19 cellular contexts compared by ENCODE assay signal in genomic region chr1:201643835-201644104, GRCh38.
A peak's percentile ranks its signal among the peaks of the same experiment; 100 is the strongest.
DNase-seq lines count a peak whose midpoint lies in the region; ATAC-seq, FAIRE-seq and TF ChIP-seq lines count a peak whose summit lies in the region.
"Had no signal": no experiment of that assay in that cellular context is flagged by ENCODE, and none has a peak within 500 bp of the region (broad histone marks: within the 10 kb centered on the region; RNA-seq: fewer than 3 reads in every experiment).

No MANE protein-coding gene starts in this region.

- H3K9me1 ChIP-seq in K562 (ENCODE audit: control insufficient read depth, insufficient read depth, low read length) = no peaks in the 10 kb centered on the region

- intact Hi-C loops in A673 (cut with micrococcal nuclease; ENCODE audit: unreplicated experiment) = no loop called here
- intact Hi-C loops in K562 (cut with micrococcal nuclease) = no loop called here
- intact Hi-C loops in posterior vena cava (cut with DNase I) = loop anchor here in 1 of 2 donors (5.0 kb wide), 1 partner anchor 1116 kb away; no protein-coding TSS in a partner anchor

- H2AK5ac ChIP-seq in mesendoderm (ENCODE audit: low read length) = no peak overlapping the region

- no peaks in the 10 kb centered on the region for H3K9me3 ChIP-seq in A673 (ENCODE audit: low read depth, low read length, poor library complexity, severe bottlenecking)
- H3K9me3 ChIP-seq in K562 (replicated peaks; ENCODE audit: control insufficient read depth, insufficient read depth, low read depth, low read length) = no peaks in the 10 kb centered on the region
- H3K9me3 ChIP-seq: BE2C had no signal

- ATAC-seq in K562 = no peak
- ATAC-seq: GM12878 had no signal

- 12% methylated on average over 4 of the region's 4 CpGs for WGBS in K562 (ENCODE audit: insufficient coverage, low coverage, missing lambda C conversion rate)
- WGBS in mesendoderm (ENCODE audit: extremely low coverage, insufficient coverage, low lambda C conversion rate) = no CpG with 5 or more reads among the region's 4 CpGs

- H3K27ac ChIP-seq in A673 (ENCODE audit: low read depth, low read length, poor library complexity, severe bottlenecking) (no peak overlapping the region), K562 (ENCODE audit: extremely low read depth, low read depth, low read length) (peak overlapping the region; percentile 8; the same call in 1 of the 3 replicates), mesendoderm (ENCODE audit: low read depth, low read length) (no peak overlapping the region)
- H3K27ac ChIP-seq: HL-60 had no signal

- no peak for TF ChIP-seq CTCF in A673 (conservative IDR thresholded peaks at IDR 0.05; ENCODE audit: low read depth, low read length)
- no peak for TF ChIP-seq CTCF in K562 (IDR thresholded peaks at IDR 0.05 in 2 of 3, conservative IDR thresholded peaks at IDR 0.05 in 1 of 3; ENCODE audit: insufficient read depth in 2 of 3, low read depth in 1 of 3, low read length in 3 of 3)
- no peak for TF ChIP-seq CTCF in GM13976 (IDR thresholded peaks at IDR 0.05; ENCODE audit: borderline replicate concordance, control extremely low read depth, extremely low read depth, insufficient read depth, missing control alignments)

- TF ChIP-seq EP300 in K562 (IDR thresholded peaks at IDR 0.05; ENCODE audit: low read length) = peak; percentile 50; the same call in 1 of the 2 replicates

- H3K79me2 ChIP-seq in K562 (ENCODE audit: control insufficient read depth, insufficient read depth, low read length) = peaks cover 1% of the 10 kb centered on the region; the same call in 1 of the 3 replicates
- H3K79me2 ChIP-seq in mesendoderm (ENCODE audit: control insufficient read depth, insufficient read depth, low read length) = no peaks in the 10 kb centered on the region

- H3K9ac ChIP-seq in K562 (ENCODE audit: insufficient read depth in 1 of 2, low read depth in 2 of 2, low read length in 2 of 2) (no peak overlapping the region; a peak in 1 of 4 replicates), mesendoderm (ENCODE audit: low read length) (no peak overlapping the region)

- TF ChIP-seq RAD21 in K562 (CRISPR knock-in tag; conservative IDR thresholded peaks at IDR 0.05 in 1 of 2, IDR thresholded peaks at IDR 0.05 in 1 of 2) = no peak

- H4K20me1 ChIP-seq in K562 (replicated peaks; ENCODE audit: control insufficient read depth, insufficient read depth, low read length) = no peaks in the 10 kb centered on the region

- POLR2A ChIA-PET in A673 (lab: Charles Lee; ENCODE audit: low non-redundant PET) = no interaction called here
- POLR2A ChIA-PET in K562 (lab: Yijun Ruan, JAX) = no interaction called here

- BruUV-seq in A673 (replicated peaks; lab: Mats Ljungman, UMichigan) = no TSS peak
- BruUV-seq in K562 (replicated peaks; lab: Mats Ljungman, UMichigan) = no TSS peak

- FAIRE-seq in K562 (lab: Jason Lieb, UNC) = peak; percentile 46
- FAIRE-seq: GM12878, GM19239, H1 had no signal

- no peak for TF ChIP-seq POLR2A in K562 (conservative IDR thresholded peaks at IDR 0.05)

- no peaks in the 10 kb centered on the region for H3K79me1 ChIP-seq in mesendoderm (ENCODE audit: low read length)

- H2BK120ac ChIP-seq in mesendoderm (ENCODE audit: low read depth, low read length) = no peak overlapping the region

- H3K56ac ChIP-seq in mesendoderm (ENCODE audit: low read length) = no peak overlapping the region

- DNase-seq in A673 (ENCODE audit: low spot score) (peak; percentile 19), EL (peak; percentile 41), K562 (ENCODE audit: extremely low read depth in 1 of 4, low spot score in 3 of 4) (peak in 1 of 4 experiments; percentile 47), mesendoderm (peak; percentile 70), GF-D8 (lab: John Stamatoyannopoulos, UW) (no peak), posterior vena cava (ENCODE audit: low spot score) (no peak), GM13976 (ENCODE audit: low spot score) (no peak)
- DNase-seq: ACHN; BE2C; C1 segment of cervical spinal cord; CD4-positive, CD25-positive, alpha-beta regulatory T cell; CD8-positive, alpha-beta memory T cell; COR-L47; H9; KBM-7 had no signal

- H3K36me3 ChIP-seq in A673 (ENCODE audit: insufficient read depth, low read length, poor library complexity, severe bottlenecking) = no peaks in the 10 kb centered on the region
- no peaks in the 10 kb centered on the region for H3K36me3 ChIP-seq in K562 (ENCODE audit: control insufficient read depth, insufficient read depth, low read length)
- no peaks in the 10 kb centered on the region for H3K36me3 ChIP-seq in mesendoderm (ENCODE audit: control insufficient read depth, insufficient read depth, low read length)
- H3K36me3 ChIP-seq: BE2C had no signal

- H4K5ac ChIP-seq in mesendoderm (ENCODE audit: low read length) = no peak overlapping the region

- CTCF ChIA-PET in A673 (lab: Charles Lee) (no interaction called here), K562 (lab: Yijun Ruan, JAX; ENCODE audit: low intra/inter-chr PET ratio) (interaction anchor here (0.6 kb wide), 1 partner anchor 1572 kb away, joined by 3 read pairs; no protein-coding TSS in a partner anchor)

- no peak overlapping the region for H3K4ac ChIP-seq in mesendoderm (ENCODE audit: low read depth, low read length)

- no peak overlapping the region for H3K23ac ChIP-seq in mesendoderm (ENCODE audit: low read length)

- no peaks in the 10 kb centered on the region for H3K27me3 ChIP-seq in A673 (replicated peaks; ENCODE audit: insufficient read depth, low read depth, low read length, poor library complexity)
- H3K27me3 ChIP-seq in K562 (ENCODE audit: control insufficient read depth in 2 of 2, insufficient read depth in 2 of 2, low read length in 2 of 2) = peaks cover 0 to 2% of the 10 kb centered on the region in 2 experiments; a peak in 1 of 5 replicates
- no peaks in the 10 kb centered on the region for H3K27me3 ChIP-seq in mesendoderm (ENCODE audit: insufficient read depth, low read length, poor library complexity)

- no peak overlapping the region for H3K18ac ChIP-seq in mesendoderm (ENCODE audit: low read length)

- no peak overlapping the region for H2BK15ac ChIP-seq in mesendoderm (replicated peaks; ENCODE audit: low read depth)

- H3K4me2 ChIP-seq in K562 (ENCODE audit: insufficient read depth, low read length) (no peak overlapping the region), mesendoderm (ENCODE audit: low read length) (no peak overlapping the region)

- in situ Hi-C loops in K562 (cut with MboI) (no loop called here), GM13976 (cut with MboI; ENCODE audit: low sequenced_read_pairs, unreplicated experiment) (no loop called here)

- H2AFZ ChIP-seq in K562 (ENCODE audit: low read depth, low read length) = no peak overlapping the region

- no peak overlapping the region for H2BK5ac ChIP-seq in mesendoderm (ENCODE audit: low read length)

- H4K8ac ChIP-seq in mesendoderm (ENCODE audit: low read depth, low read length) = no peak overlapping the region

- H3K4me1 ChIP-seq in A673 (ENCODE audit: insufficient read depth, low read length, poor library complexity, severe bottlenecking) (peaks cover 9% of the 10 kb centered on the region), K562 (replicated peaks in 1 of 2; ENCODE audit: control insufficient read depth in 2 of 2, insufficient read depth in 2 of 2, low read length in 2 of 2) (peaks cover 18 to 24% of the 10 kb centered on the region in 2 experiments), mesendoderm (ENCODE audit: control insufficient read depth, low read depth, low read length) (no peaks in the 10 kb centered on the region)
- H3K4me1 ChIP-seq: BE2C had no signal

- H3K4me3 ChIP-seq in A673 (ENCODE audit: low read depth, low read length, poor library complexity, severe bottlenecking) (no peak overlapping the region), K562 (no peak overlapping the region), mesendoderm (ENCODE audit: low read length) (no peak overlapping the region)
- H3K4me3 ChIP-seq: GM12878 had no signal

TF ChIP-seq in K562, 482 proteins besides CTCF, POLR2A, EP300 and RAD21 (continues in another document):
- TF ChIP-seq ZFP36 (IDR thresholded peaks at IDR 0.05; ENCODE audit: low read depth, low read length, partially characterized antibody) (no peak), NFIC (IDR thresholded peaks at IDR 0.05) (peak; percentile 69), RCOR1 (IDR thresholded peaks at IDR 0.05; ENCODE audit: borderline replicate concordance in 1 of 2, low read depth in 2 of 2, low read length in 2 of 2) (peak in 1 of 2 experiments; percentile 5; a peak in 1 of 4 replicates), PREB (CRISPR knock-in tag; IDR thresholded peaks at IDR 0.05) (no peak), ZFPM2 (CRISPR knock-in tag; IDR thresholded peaks at IDR 0.05) (no peak), FOXP4 (CRISPR knock-in tag; IDR thresholded peaks at IDR 0.05; ENCODE audit: borderline replicate concordance) (no peak), TCF7 (IDR thresholded peaks at IDR 0.05; ENCODE audit: borderline replicate concordance) (no peak), TBL1XR1 (IDR thresholded peaks at IDR 0.05; ENCODE audit: low read length in 2 of 2) (0 out of 4 replicates have a peak, but pooled peaks of 1 of the 2 experiments have one; percentile 54), MEIS2 (IDR thresholded peaks at IDR 0.05; ENCODE audit: partially characterized antibody) (peak; percentile 61)

Comparison
In these comparisons a context has a peak if more than half of its experiments do, and no peak if none do; other contexts are left out.
1. DNase-seq: peak in A673 (single experiment), EL (single experiment) and mesendoderm (single experiment); none in GF-D8 (single experiment), posterior vena cava (single experiment) and GM13976 (single experiment).